Comparison of ENCODE assay signal across 5 cellular contexts in genomic region chr6:31817133-31817928, GRCh38. TPM values are rescaled to one million over a fixed set of nuclear protein-coding genes. Genes with fewer than 3 reads are reported as not detected.
A peak's percentile ranks its signal among the peaks of the same experiment; 100 is the strongest.
DNase-seq lines count a peak whose midpoint lies in the region; ATAC-seq, FAIRE-seq and TF ChIP-seq lines count a peak whose summit lies in the region.
"Not testable (repeated sequence)": the region's sequence is repeated elsewhere in the genome, so short reads cannot be mapped to it uniquely, and the experiment has no call there.

No MANE protein-coding gene starts in this region.

- H3K36me3 Mint-ChIP-seq in activated CD4-positive, alpha-beta T cell treated with anti-CD3 and anti-CD28 coated beads, Interleukin-2, amount 10 ng/mL, durations not matched to agents 24 days and 14 days (ENCODE audit: low read depth) = peaks cover 14% of the 10 kb centered on the region

- H3K27ac ChIP-seq in HUES64 (ENCODE audit: low read depth, low read length) = not testable (repeated sequence)
- H3K27ac ChIP-seq in cingulate gyrus (ENCODE audit: low read depth, low read length) (peak overlapping the region; percentile 86), keratinocyte (ENCODE audit: control insufficient read depth, insufficient read depth, low read length) (peak overlapping the region; percentile 15), psoas muscle (peak overlapping the region; percentile 91)

- not testable (repeated sequence) for H4K20me1 ChIP-seq in keratinocyte (ENCODE audit: control insufficient read depth, extremely low read depth, insufficient read depth, low read length)

- H3K4me1 ChIP-seq in HUES64 (ENCODE audit: insufficient read depth, low read length) = not testable (repeated sequence)
- H3K4me1 ChIP-seq in keratinocyte (ENCODE audit: control insufficient read depth, extremely low read depth, insufficient read depth, low read length) = peaks cover 32% of the 10 kb centered on the region
- H3K4me1 ChIP-seq in psoas muscle = peaks cover 38% of the 10 kb centered on the region

- not testable (repeated sequence) for ATAC-seq in psoas muscle

- intact Hi-C loops in activated CD4-positive, alpha-beta T cell treated with anti-CD3 and anti-CD28 coated beads, Interleukin-2, amount 10 ng/mL, durations not matched to agents 24 days and 14 days (cut with micrococcal nuclease) = not testable (repeated sequence)
- intact Hi-C loops in psoas muscle (cut with DNase I) = loop anchor here in 1 of 2 donors (10.0 kb wide), 1 partner anchor 1157 kb away; no protein-coding TSS in a partner anchor

- WGBS in HUES64 = 90% methylated on average over 11 of the region's 37 CpGs
- 9 to 23% (median 19%) methylated on average over 12 to 14 of the region's 37 CpGs for WGBS in psoas muscle, 3 donors

- H3K9me3 ChIP-seq in HUES64 (ENCODE audit: insufficient read depth, low read depth, low read length); keratinocyte (ENCODE audit: control insufficient read depth, low read depth, low read length); psoas muscle: not testable (repeated sequence)

- H3K4me3 ChIP-seq in HUES64 (ENCODE audit: low read length) (peak overlapping the region; percentile 36), keratinocyte (ENCODE audit: control insufficient read depth in 2 of 3, extremely low read depth in 1 of 3, insufficient read depth in 2 of 3, low read depth in 1 of 3, low read length in 3 of 3) (peak overlapping the region; percentile 56 to 67 (median 62)), psoas muscle (peak overlapping the region; percentile 73)

- H3K4me2 ChIP-seq in keratinocyte (ENCODE audit: control insufficient read depth, extremely low read depth, insufficient read depth, low read depth, low read length) = peak overlapping the region; percentile 96

- peak overlapping the region; percentile 96 for H3K27ac Mint-ChIP-seq in activated CD4-positive, alpha-beta T cell treated with anti-CD3 and anti-CD28 coated beads, Interleukin-2, amount 10 ng/mL, durations not matched to agents 24 days and 14 days

- H3K4me1 Mint-ChIP-seq in activated CD4-positive, alpha-beta T cell treated with anti-CD3 and anti-CD28 coated beads, Interleukin-2, amount 10 ng/mL, durations not matched to agents 24 days and 14 days = peaks cover 53% of the 10 kb centered on the region

- not testable (repeated sequence) for H3K9me1 ChIP-seq in keratinocyte (ENCODE audit: control insufficient read depth, extremely low read depth, insufficient read depth, low read length)

- not testable (repeated sequence) for H3K27me3 Mint-ChIP-seq in activated CD4-positive, alpha-beta T cell treated with anti-CD3 and anti-CD28 coated beads, Interleukin-2, amount 10 ng/mL, durations not matched to agents 24 days and 14 days

- H3K4me3 Mint-ChIP-seq in activated CD4-positive, alpha-beta T cell treated with anti-CD3 and anti-CD28 coated beads, Interleukin-2, amount 10 ng/mL, durations not matched to agents 24 days and 14 days = peak overlapping the region; percentile 99

- dilution Hi-C loops in keratinocyte (cut with MboI; ENCODE audit: extremely low pct_ligation_motif_present, low sequenced_read_pairs) = not testable (repeated sequence)

- H3K9ac ChIP-seq in HUES64 (ENCODE audit: low read depth, low read length) = not testable (repeated sequence)
- H3K9ac ChIP-seq in keratinocyte (ENCODE audit: control insufficient read depth, extremely low read depth, insufficient read depth, low read length) = peak overlapping the region; percentile 59

- H3K9me3 Mint-ChIP-seq in activated CD4-positive, alpha-beta T cell treated with anti-CD3 and anti-CD28 coated beads, Interleukin-2, amount 10 ng/mL, durations not matched to agents 24 days and 14 days = not testable (repeated sequence)

- H2AFZ ChIP-seq in keratinocyte (ENCODE audit: control insufficient read depth, low read length) = not testable (repeated sequence)

- peaks cover 26% of the 10 kb centered on the region for H3K79me2 ChIP-seq in keratinocyte (ENCODE audit: control insufficient read depth, insufficient read depth, low read length)

- H3K36me3 ChIP-seq in HUES64 (ENCODE audit: insufficient read depth, low read length); keratinocyte (ENCODE audit: control insufficient read depth in 2 of 2, extremely low read depth in 1 of 2, insufficient read depth in 2 of 2, low read length in 2 of 2); psoas muscle (ENCODE audit: insufficient read depth in 1 of 2, low read depth in 1 of 2): not testable (repeated sequence)

- TF ChIP-seq CTCF in keratinocyte (optimal IDR thresholded peaks at IDR 0.05 in 1 of 3, IDR thresholded peaks at IDR 0.05 in 1 of 3, conservative IDR thresholded peaks at IDR 0.05 in 1 of 3; ENCODE audit: extremely low read depth in 1 of 3, insufficient read depth in 2 of 3, low read length in 3 of 3); psoas muscle (IDR thresholded peaks at IDR 0.05): not testable (repeated sequence)

- peak; percentile 83 for DNase-seq in activated CD4-positive, alpha-beta T cell treated with anti-CD3 and anti-CD28 coated beads, Interleukin-2, amount 10 ng/mL, durations not matched to agents 24 days and 14 days
- DNase-seq in keratinocyte (ENCODE audit: low read depth, low spot score) = not testable (repeated sequence)
- peak in 1 of 2 donors; percentile 65 for DNase-seq in psoas muscle

- not testable (repeated sequence) for FAIRE-seq in keratinocyte (lab: Jason Lieb, UNC)

- H3K27me3 ChIP-seq in HUES64 (ENCODE audit: insufficient read depth, low read length); keratinocyte (ENCODE audit: control insufficient read depth, extremely low read depth, insufficient read depth, low read length); psoas muscle (ENCODE audit: insufficient read depth in 3 of 3, low read length in 2 of 3): not testable (repeated sequence)

RNA-seq across cellular contexts. Expression of gene HSPA1A, which starts 2.0 kb away (rescaled TPM):
- polyA plus RNA-seq in HUES64 (2013, experiment 1 of 2) = 27.0 TPM
- polyA plus RNA-seq in HUES64 (2013, experiment 2 of 2) = 29.7 TPM
- total RNA-seq in activated CD4-positive, alpha-beta T cell treated with anti-CD3 and anti-CD28 coated beads, Interleukin-2, amount 10 ng/mL, durations not matched to agents 24 days and 14 days = 189 and 190 TPM in 2 replicates
- polyA plus RNA-seq in keratinocyte = 95.5 to 142 TPM (median 110 TPM) in 3 replicates
- polyA plus RNA-seq in keratinocyte (2011; ENCODE audit: low read depth) = 543 TPM
- polyA plus RNA-seq in keratinocyte (2011; cell fraction: cytosol; rRNA removed) = 58.1 and 98.7 TPM in 2 replicates
- polyA plus RNA-seq in keratinocyte (2011; cell fraction: nucleus; rRNA removed) = 269 and 283 TPM in 2 replicates
- polyA plus RNA-seq in keratinocyte (2012; ENCODE audit: low replicate concordance) = 215 and 387 TPM in 2 replicates
- polyA minus RNA-seq in keratinocyte = 56.7 to 205 TPM (median 64.7 TPM) in 3 replicates
- polyA minus RNA-seq in keratinocyte (2011; cell fraction: cytosol; rRNA and poly(A)+ RNA removed) = 139 TPM
- 212 and 216 TPM in 2 replicates for polyA minus RNA-seq in keratinocyte (2011; cell fraction: nucleus; rRNA and poly(A)+ RNA removed)
- total RNA-seq in psoas muscle = 100 to 1,000 TPM; 241 to 940 (median 407) TPM
- polyA plus RNA-seq in psoas muscle = 100 to 1,000 TPM in 2 of 3 donors, 10 to 100 TPM in 1; 37.1 to 319 (median 203) TPM

RNA-seq across cellular contexts. Expression of gene HSPA1L, which starts 2.2 kb away (rescaled TPM):
- 1.1 TPM for polyA plus RNA-seq in HUES64 (2013, experiment 1 of 2)
- 0.95 TPM for polyA plus RNA-seq in HUES64 (2013, experiment 2 of 2)
- 1.8 and 2.5 TPM in 2 replicates for total RNA-seq in activated CD4-positive, alpha-beta T cell treated with anti-CD3 and anti-CD28 coated beads, Interleukin-2, amount 10 ng/mL, durations not matched to agents 24 days and 14 days
- polyA plus RNA-seq in keratinocyte = 0.31 to 0.60 TPM (median 0.54 TPM) in 3 replicates
- 1.1 TPM for polyA plus RNA-seq in keratinocyte (2011; ENCODE audit: low read depth)
- 0.30 and 0.49 TPM in 2 replicates for polyA plus RNA-seq in keratinocyte (2011; cell fraction: cytosol; rRNA removed)
- polyA plus RNA-seq in keratinocyte (2011; cell fraction: nucleus; rRNA removed) = 0.61 and 0.88 TPM in 2 replicates
- 0.47 and 0.97 TPM in 2 replicates for polyA plus RNA-seq in keratinocyte (2012; ENCODE audit: low replicate concordance)
- polyA minus RNA-seq in keratinocyte = 0.35 to 0.82 TPM (median 0.73 TPM) in 3 replicates
- polyA minus RNA-seq in keratinocyte (2011; cell fraction: cytosol; rRNA and poly(A)+ RNA removed) = not detected
- 1.2 TPM in 1 of 2 replicates, not detected in the other for polyA minus RNA-seq in keratinocyte (2011; cell fraction: nucleus; rRNA and poly(A)+ RNA removed)
- 1 to 10 TPM; 2.5 to 6.2 (median 4.4) TPM for total RNA-seq in psoas muscle
- polyA plus RNA-seq in psoas muscle = 10 to 100 TPM in 1 of 3 donors, 1 to 10 TPM in 1, under 1 TPM in 1; 0.86 to 23.1 (median 3.3) TPM

RNA-seq across cellular contexts. Expression of gene HSPA1B, which starts 10.2 kb away (rescaled TPM):
- polyA plus RNA-seq in HUES64 (2013, experiment 1 of 2) = 31.2 TPM
- 31.6 TPM for polyA plus RNA-seq in HUES64 (2013, experiment 2 of 2)
- 156 and 161 TPM in 2 replicates for total RNA-seq in activated CD4-positive, alpha-beta T cell treated with anti-CD3 and anti-CD28 coated beads, Interleukin-2, amount 10 ng/mL, durations not matched to agents 24 days and 14 days
- 33.5 to 65.8 TPM (median 48.1 TPM) in 3 replicates for polyA plus RNA-seq in keratinocyte
- 466 TPM for polyA plus RNA-seq in keratinocyte (2011; ENCODE audit: low read depth)
- polyA plus RNA-seq in keratinocyte (2011; cell fraction: cytosol; rRNA removed) = 25.5 and 35.7 TPM in 2 replicates
- polyA plus RNA-seq in keratinocyte (2011; cell fraction: nucleus; rRNA removed) = 107 and 118 TPM in 2 replicates
- 88.4 and 366 TPM in 2 replicates for polyA plus RNA-seq in keratinocyte (2012; ENCODE audit: low replicate concordance)
- polyA minus RNA-seq in keratinocyte = 56.1 to 86.6 TPM (median 65.9 TPM) in 3 replicates
- 89.0 TPM for polyA minus RNA-seq in keratinocyte (2011; cell fraction: cytosol; rRNA and poly(A)+ RNA removed)
- 125 and 143 TPM in 2 replicates for polyA minus RNA-seq in keratinocyte (2011; cell fraction: nucleus; rRNA and poly(A)+ RNA removed)
- 100 to 1,000 TPM; 199 to 721 (median 347) TPM for total RNA-seq in psoas muscle
- polyA plus RNA-seq in psoas muscle = 100 to 1,000 TPM in 2 of 3 donors, 10 to 100 TPM in 1; 19.4 to 148 (median 104) TPM

RNA-seq across cellular contexts. Expression of gene LSM2, which starts 10.6 kb away (rescaled TPM):
- polyA plus RNA-seq in HUES64 (2013, experiment 1 of 2) = 110 TPM
- polyA plus RNA-seq in HUES64 (2013, experiment 2 of 2) = 114 TPM
- 142 and 146 TPM in 2 replicates for total RNA-seq in activated CD4-positive, alpha-beta T cell treated with anti-CD3 and anti-CD28 coated beads, Interleukin-2, amount 10 ng/mL, durations not matched to agents 24 days and 14 days
- polyA plus RNA-seq in keratinocyte (34.4 to 84.1 TPM (median 46.5 TPM) in 3 replicates), psoas muscle (10 to 100 TPM; 35.3 to 92.1 (median 44.2) TPM)
- 18.7 TPM for polyA plus RNA-seq in keratinocyte (2011; ENCODE audit: low read depth)
- 65.3 and 72.5 TPM in 2 replicates for polyA plus RNA-seq in keratinocyte (2011; cell fraction: cytosol; rRNA removed)
- polyA plus RNA-seq in keratinocyte (2011; cell fraction: nucleus; rRNA removed) = 14.3 and 16.3 TPM in 2 replicates
- 44.6 and 69.2 TPM in 2 replicates for polyA plus RNA-seq in keratinocyte (2012; ENCODE audit: low replicate concordance)
- 33.6 to 70.1 TPM (median 49.5 TPM) in 3 replicates for polyA minus RNA-seq in keratinocyte
- 27.6 TPM for polyA minus RNA-seq in keratinocyte (2011; cell fraction: cytosol; rRNA and poly(A)+ RNA removed)
- 4.2 and 6.5 TPM in 2 replicates for polyA minus RNA-seq in keratinocyte (2011; cell fraction: nucleus; rRNA and poly(A)+ RNA removed)
- total RNA-seq in psoas muscle = 10 to 100 TPM; 19.5 to 42.9 (median 28.7) TPM

RNA-seq across cellular contexts. Expression of gene VARS1, which starts 21.8 kb away (rescaled TPM):
- 86.0 TPM for polyA plus RNA-seq in HUES64 (2013, experiment 1 of 2)
- 86.9 TPM for polyA plus RNA-seq in HUES64 (2013, experiment 2 of 2)
- total RNA-seq in activated CD4-positive, alpha-beta T cell treated with anti-CD3 and anti-CD28 coated beads, Interleukin-2, amount 10 ng/mL, durations not matched to agents 24 days and 14 days = 173 and 181 TPM in 2 replicates
- polyA plus RNA-seq in keratinocyte (17.2 to 57.2 TPM (median 26.3 TPM) in 3 replicates), psoas muscle (10 to 100 TPM; 43.9 to 70.4 (median 57.4) TPM)
- polyA plus RNA-seq in keratinocyte (2011; ENCODE audit: low read depth) = 44.1 TPM
- polyA plus RNA-seq in keratinocyte (2011; cell fraction: cytosol; rRNA removed) = 27.8 and 40.9 TPM in 2 replicates
- 85.5 and 95.4 TPM in 2 replicates for polyA plus RNA-seq in keratinocyte (2011; cell fraction: nucleus; rRNA removed)
- 61.7 and 103 TPM in 2 replicates for polyA plus RNA-seq in keratinocyte (2012; ENCODE audit: low replicate concordance)
- polyA minus RNA-seq in keratinocyte = 55.0 to 361 TPM (median 75.6 TPM) in 3 replicates
- polyA minus RNA-seq in keratinocyte (2011; cell fraction: cytosol; rRNA and poly(A)+ RNA removed) = 101 TPM
- polyA minus RNA-seq in keratinocyte (2011; cell fraction: nucleus; rRNA and poly(A)+ RNA removed) = 84.8 and 88.7 TPM in 2 replicates
- 100 to 1,000 TPM in 1 of 4 donors, 10 to 100 TPM in 3; 53.2 to 108 (median 76.1) TPM for total RNA-seq in psoas muscle
